29 cellular contexts compared by ENCODE assay signal in the genomic region with DNA sequence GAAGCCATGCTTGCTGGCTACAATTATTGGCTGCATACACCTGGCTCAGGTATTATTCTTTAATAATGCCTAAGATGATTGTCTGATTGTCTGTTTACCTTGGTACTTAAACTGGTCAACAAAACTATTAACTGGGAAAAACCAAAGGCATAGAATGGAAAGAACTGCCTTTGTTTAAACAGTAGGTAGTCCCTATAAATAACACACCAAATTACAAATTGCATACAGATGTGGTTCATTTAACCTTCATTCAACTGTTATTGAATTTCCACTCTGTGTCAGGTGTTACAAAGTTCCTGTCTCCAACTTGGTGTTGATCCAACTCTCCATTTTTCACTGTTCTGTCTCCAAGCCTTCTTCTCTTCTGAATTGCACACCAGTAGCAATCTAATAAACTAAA.
DNase-seq lines count a peak whose midpoint lies in the region; ATAC-seq and TF ChIP-seq lines count a peak whose summit lies in the region.
"Had no signal": no experiment of that assay in that cellular context is flagged by ENCODE, and none has a peak within 500 bp of the region (broad histone marks: within the 10 kb centered on the region; RNA-seq: fewer than 3 reads in every experiment).

No MANE protein-coding gene starts in this region.

- no peak overlapping the region for H3K4me3 Mint-ChIP-seq in stimulated activated memory B cell treated with anti-CD40 and anti-IgM and Interleukin-4, amounts not matched to agents 10 μg/mL and 1 μg/mL and 100 μg/mL, for 72 hours
- H3K4me3 Mint-ChIP-seq: activated CD8-positive, alpha-beta T cell treated with anti-CD3 and anti-CD28 coated beads, Interleukin-2, amount 10 ng/mL, durations not matched to agents 7 days and 5 days; activated naive CD4-positive, alpha-beta T cell treated with anti-CD3 and anti-CD28 coated beads for 36 hours; CD4-positive, alpha-beta memory T cell had no signal

- H3K4me1 ChIP-seq in OCI-LY7 (ENCODE audit: insufficient read depth, low read length, poor library complexity, severe bottlenecking), result no peaks in the 10 kb centered on the region
- H3K4me1 ChIP-seq: adrenal gland, esophagus muscularis mucosa, heart left ventricle, suprapubic skin, upper lobe of right lung had no signal

- H3K4me2 ChIP-seq in OCI-LY7 (ENCODE audit: low read length), result no peak overlapping the region

- no peaks in the 10 kb centered on the region for H3K27me3 Mint-ChIP-seq in stimulated activated memory B cell treated with anti-CD40 and anti-IgM and Interleukin-4, amounts not matched to agents 10 μg/mL and 1 μg/mL and 100 μg/mL, for 72 hours
- H3K27me3 Mint-ChIP-seq: CD4-positive, alpha-beta memory T cell had no signal

- BruUV-seq in OCI-LY7 (replicated peaks; lab: Mats Ljungman, UMichigan), result no TSS peak

- CTCF ChIA-PET in OCI-LY7 (lab: Charles Lee; ENCODE audit: unreplicated experiment), result no interaction called here

- H4K20me1 ChIP-seq in OCI-LY7 (ENCODE audit: insufficient read depth, low read length), result no peaks in the 10 kb centered on the region

- H3K9me2 ChIP-seq in OCI-LY7 (ENCODE audit: insufficient read depth, low read length), result no peaks in the 10 kb centered on the region

- ATAC-seq in HG03039 (IDR thresholded peaks at IDR 0.05; ENCODE audit: unreplicated experiment), result no peak
- ATAC-seq in stimulated activated memory B cell treated with anti-CD40 and anti-IgM and Interleukin-4, amounts not matched to agents 10 μg/mL and 1 μg/mL and 100 μg/mL, for 72 hours, result no peak
- ATAC-seq: activated CD8-positive, alpha-beta T cell treated with anti-CD3 and anti-CD28 coated beads, Interleukin-2, amount 10 ng/mL, durations not matched to agents 7 days and 5 days; heart left ventricle; upper lobe of right lung had no signal

- H3K4me1 Mint-ChIP-seq in stimulated activated memory B cell treated with anti-CD40 and anti-IgM and Interleukin-4, amounts not matched to agents 10 μg/mL and 1 μg/mL and 100 μg/mL, for 72 hours, result no peaks in the 10 kb centered on the region
- H3K4me1 Mint-ChIP-seq: CD4-positive, alpha-beta memory T cell had no signal

- TF ChIP-seq CTCF in OCI-LY7 (conservative IDR thresholded peaks at IDR 0.05; ENCODE audit: low read length), result no peak

- DNase-seq in COR-L47 (lab: John Stamatoyannopoulos, UW) (peak; percentile 91), NCI-H128 (lab: John Stamatoyannopoulos, UW; ENCODE audit: unreplicated experiment) (peak; percentile 41), NCI-H2081 treated with DMSO at 0.1 percent for 48 hours (lab: John Stamatoyannopoulos, UW) (peak; percentile 97), NCI-H510A treated with DMSO at 0.1 percent for 48 hours (lab: John Stamatoyannopoulos, UW) (peak; percentile 91), OCI-LY7 (ENCODE audit: low spot score) (no peak), AG08395 (ENCODE audit: low spot score) (no peak)
- DNase-seq: activated CD8-positive, alpha-beta T cell treated with anti-CD3 and anti-CD28 coated beads, Interleukin-2, amount 10 ng/mL, durations not matched to agents 7 days and 5 days; activated naive CD4-positive, alpha-beta T cell treated with anti-CD3 and anti-CD28 coated beads for 36 hours; adrenal gland; brain microvascular endothelial cell; CD4-positive, alpha-beta memory T cell; cerebellar nuclear complex; dorsolateral prefrontal cortex; foreskin fibroblast; GDM1; HCEC 1CT; heart left ventricle; kidney; MM.1S; NCI-H187 treated with DMSO at 0.1 percent for 48 hours; NCI-H526 treated with DMSO at 0.1 percent for 48 hours; small intestine; stimulated activated naive CD4-positive, alpha-beta T cell treated with Interleukin-2 at 50 U/mL for 16 hours; T-helper 9 cell; upper lobe of right lung had no signal

- no peaks in the 10 kb centered on the region for H3K36me3 Mint-ChIP-seq in stimulated activated memory B cell treated with anti-CD40 and anti-IgM and Interleukin-4, amounts not matched to agents 10 μg/mL and 1 μg/mL and 100 μg/mL, for 72 hours
- H3K36me3 Mint-ChIP-seq: CD4-positive, alpha-beta memory T cell had no signal

- no peak overlapping the region for H3K27ac ChIP-seq in OCI-LY7 (ENCODE audit: low read depth, low read length, poor library complexity, severe bottlenecking)
- H3K27ac ChIP-seq: adrenal gland, brain microvascular endothelial cell, dorsolateral prefrontal cortex, esophagus muscularis mucosa, heart left ventricle, suprapubic skin, upper lobe of right lung had no signal

- POLR2A ChIA-PET in OCI-LY7 (lab: Charles Lee), result no interaction called here

- peaks cover 3% of the 10 kb centered on the region for H3K9me3 Mint-ChIP-seq in stimulated activated memory B cell treated with anti-CD40 and anti-IgM and Interleukin-4, amounts not matched to agents 10 μg/mL and 1 μg/mL and 100 μg/mL, for 72 hours

- intact Hi-C loops in OCI-LY7 (cut with micrococcal nuclease; ENCODE audit: unreplicated experiment), result no loop called here

- H3K4me3 ChIP-seq in OCI-LY7 (ENCODE audit: low read depth, low read length, poor library complexity, severe bottlenecking), result no peak overlapping the region
- H3K4me3 ChIP-seq: adrenal gland, dorsolateral prefrontal cortex, esophagus muscularis mucosa, heart left ventricle, suprapubic skin, upper lobe of right lung had no signal

- no peaks in the 10 kb centered on the region for H3K36me3 ChIP-seq in OCI-LY7 (ENCODE audit: insufficient read depth, low read length)
- H3K36me3 ChIP-seq: adrenal gland, brain microvascular endothelial cell, esophagus muscularis mucosa, heart left ventricle, suprapubic skin, upper lobe of right lung had no signal

- H2AFZ ChIP-seq in OCI-LY7 (ENCODE audit: low read length), result no peak overlapping the region

- no peak overlapping the region for H3K27ac Mint-ChIP-seq in stimulated activated memory B cell treated with anti-CD40 and anti-IgM and Interleukin-4, amounts not matched to agents 10 μg/mL and 1 μg/mL and 100 μg/mL, for 72 hours
- H3K27ac Mint-ChIP-seq: activated CD8-positive, alpha-beta T cell treated with anti-CD3 and anti-CD28 coated beads, Interleukin-2, amount 10 ng/mL, durations not matched to agents 7 days and 5 days; activated naive CD4-positive, alpha-beta T cell treated with anti-CD3 and anti-CD28 coated beads for 36 hours; CD4-positive, alpha-beta memory T cell had no signal

- no peaks in the 10 kb centered on the region for H3K9me3 ChIP-seq in OCI-LY7 (ENCODE audit: low read length)
- H3K9me3 ChIP-seq: adrenal gland, upper lobe of right lung had no signal

- no peaks in the 10 kb centered on the region for H3K79me2 ChIP-seq in OCI-LY7 (ENCODE audit: insufficient read depth, low read depth, low read length)

Comparison
In these comparisons a context has a peak if more than half of its experiments do, and no peak if none do; other contexts are left out.
1. DNase-seq: peak in COR-L47 (single experiment), NCI-H128 (single experiment), NCI-H2081 treated with DMSO at 0.1 percent for 48 hours (single experiment) and NCI-H510A treated with DMSO at 0.1 percent for 48 hours (single experiment); none in OCI-LY7 (single experiment) and AG08395 (single experiment).